1 cellular context compared by ENCODE assay signal in the genomic region with DNA sequence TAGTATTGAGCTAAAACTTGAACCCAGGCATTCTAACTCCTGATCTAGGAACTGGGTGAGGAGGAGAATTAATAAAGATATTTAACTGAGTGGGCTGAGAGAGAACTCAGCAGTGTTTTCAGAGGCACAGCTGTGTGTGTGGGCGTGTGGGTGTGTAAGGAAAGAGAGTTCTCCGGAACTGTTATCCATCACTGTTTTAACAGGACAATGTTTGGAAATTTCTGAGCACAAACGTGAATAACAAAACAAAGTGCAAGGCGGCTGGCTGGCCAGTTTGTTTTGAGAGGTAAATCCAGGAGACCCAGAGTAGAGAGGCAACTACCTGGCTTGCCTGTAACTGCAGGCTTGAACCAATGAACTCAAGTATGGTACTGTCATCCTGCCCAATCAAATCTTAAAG.
TF ChIP-seq lines count a peak whose summit lies in the region.

No MANE protein-coding gene starts in this region.

TF ChIP-seq in IMR-90, 13 proteins besides CTCF, POLR2A, EP300 and RAD21:
- TF ChIP-seq MAFK (IDR thresholded peaks at IDR 0.05; ENCODE audit: low read depth, low read length): no peak
- no peak for TF ChIP-seq MXI1 (IDR thresholded peaks at IDR 0.05; ENCODE audit: borderline replicate concordance, low read depth, low read length)
- no peak for TF ChIP-seq RCOR1 (IDR thresholded peaks at IDR 0.05; ENCODE audit: insufficient replicate concordance, low read length)
- no peak for TF ChIP-seq CEBPB (IDR thresholded peaks at IDR 0.05; ENCODE audit: low read depth, low read length)
- TF ChIP-seq FOS (IDR thresholded peaks at IDR 0.05; ENCODE audit: low read depth, low read length): no peak
- TF ChIP-seq BHLHE40 (IDR thresholded peaks at IDR 0.05; ENCODE audit: low read depth, low read length): no peak
- TF ChIP-seq MAZ (IDR thresholded peaks at IDR 0.05; ENCODE audit: borderline replicate concordance, low read depth, low read length): no peak
- no peak for TF ChIP-seq ELK1 (IDR thresholded peaks at IDR 0.05; ENCODE audit: borderline replicate concordance, low read depth, low read length)
- TF ChIP-seq NFE2L2 (IDR thresholded peaks at IDR 0.05; ENCODE audit: low read depth, low read length): no peak
- no peak for TF ChIP-seq CHD1 (IDR thresholded peaks at IDR 0.05; ENCODE audit: low read depth, low read length)
- no peak for TF ChIP-seq SMC3 (IDR thresholded peaks at IDR 0.05; ENCODE audit: low read depth, low read length)
- no peak for TF ChIP-seq RFX5 (IDR thresholded peaks at IDR 0.05; ENCODE audit: low read depth, low read length)
- TF ChIP-seq, protein P1, sequence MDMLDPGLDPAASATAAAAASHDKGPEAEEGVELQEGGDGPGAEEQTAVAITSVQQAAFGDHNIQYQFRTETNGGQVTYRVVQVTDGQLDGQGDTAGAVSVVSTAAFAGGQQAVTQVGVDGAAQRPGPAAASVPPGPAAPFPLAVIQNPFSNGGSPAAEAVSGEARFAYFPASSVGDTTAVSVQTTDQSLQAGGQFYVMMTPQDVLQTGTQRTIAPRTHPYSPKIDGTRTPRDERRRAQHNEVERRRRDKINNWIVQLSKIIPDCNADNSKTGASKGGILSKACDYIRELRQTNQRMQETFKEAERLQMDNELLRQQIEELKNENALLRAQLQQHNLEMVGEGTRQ (IDR thresholded peaks at IDR 0.05; ENCODE audit: low read depth, low read length): no peak
TF ChIP-seq in IMR-90: peak in this region for 0.
